ENCODE assay signal across 13 cellular contexts in the genomic region with DNA sequence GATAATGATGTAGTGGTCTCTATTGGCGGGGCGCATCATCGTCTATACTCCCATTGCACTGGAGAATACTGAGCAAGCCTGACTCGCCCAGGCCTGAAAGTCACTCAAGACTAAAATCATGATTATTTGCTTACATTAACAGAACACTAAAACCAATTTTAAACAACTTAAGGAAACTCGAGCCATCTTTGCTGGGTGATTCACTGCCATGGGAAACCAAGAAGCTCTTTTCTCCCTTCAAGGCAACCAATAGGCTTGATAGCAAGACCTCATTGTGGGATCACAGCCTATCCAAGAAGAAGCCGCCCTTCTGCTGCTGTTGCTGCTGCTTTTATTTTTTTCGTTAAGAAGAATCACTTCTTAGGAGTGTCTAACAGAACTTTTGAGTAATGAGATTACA.
DNase-seq lines count a peak whose midpoint lies in the region; ATAC-seq and TF ChIP-seq lines count a peak whose summit lies in the region.
"Had no signal": no experiment of that assay in that cellular context is flagged by ENCODE, and none has a peak within 500 bp of the region (broad histone marks: within the 10 kb centered on the region; RNA-seq: fewer than 3 reads in every experiment).

No MANE protein-coding gene starts in this region.

- DNase-seq in activated T-cell treated with anti-CD3 and anti-CD28 coated beads, Interleukin-2, amount 50 U/mL, for 4 hours, result no peak
- DNase-seq in activated T-cell treated with anti-CD3 and anti-CD28 coated beads for 4 hours (no peak), hepatic stellate cell (ENCODE audit: low spot score) (peak; percentile 59), suprapubic skin (ENCODE audit: low spot score in 2 of 2) (no peak), NCI-H524 (lab: John Stamatoyannopoulos, UW) (no peak), GM13977 (ENCODE audit: low spot score) (no peak)
- no peak for DNase-seq in activated CD4-positive, alpha-beta memory T cell treated with anti-CD3 and anti-CD28 coated beads, Interleukin-2, amount 10 ng/mL, durations not matched to agents 7 days and 5 days
- DNase-seq: NCI-H1694; retina; stimulated activated naive B cell treated with anti-CD40 and anti-IgM and Interleukin-4, amounts not matched to agents 10 μg/mL and 1 μg/mL and 100 μg/mL, for 72 hours had no signal

- H3K27me3 ChIP-seq in suprapubic skin, result no peaks in the 10 kb centered on the region

- no peak for TF ChIP-seq CTCF in suprapubic skin (IDR thresholded peaks at IDR 0.05)
- no peak for TF ChIP-seq CTCF in GM13977 (IDR thresholded peaks at IDR 0.05; ENCODE audit: extremely low read depth, insufficient read depth, missing control alignments)

- CTCF ChIA-PET in activated CD4-positive, alpha-beta memory T cell treated with anti-CD3 and anti-CD28 coated beads, Interleukin-2, amount 10 ng/mL, durations not matched to agents 7 days and 5 days (lab: Charles Lee), result no interaction called here

- peaks cover 54% of the 10 kb centered on the region for H3K36me3 Mint-ChIP-seq in activated T-cell treated with anti-CD3 and anti-CD28 coated beads, Interleukin-2, amount 50 U/mL, for 4 hours (ENCODE audit: insufficient read depth)
- H3K36me3 Mint-ChIP-seq in activated CD4-positive, alpha-beta memory T cell treated with anti-CD3 and anti-CD28 coated beads, Interleukin-2, amount 10 ng/mL, durations not matched to agents 7 days and 5 days (ENCODE audit: low read depth), result peaks cover 33% of the 10 kb centered on the region

- H3K4me1 ChIP-seq in suprapubic skin, result peaks cover 41% of the 10 kb centered on the region

- H3K4me3 ChIP-seq in suprapubic skin, result no peak overlapping the region
- H3K4me3 ChIP-seq: GM12878 had no signal

- ATAC-seq in activated T-cell treated with anti-CD3 and anti-CD28 coated beads, Interleukin-2, amount 50 U/mL, for 4 hours, result peak; percentile 28 to 35
- no peak for ATAC-seq in GM21717 (IDR thresholded peaks at IDR 0.05; ENCODE audit: unreplicated experiment)
- ATAC-seq: GM12878; stimulated activated naive B cell treated with anti-CD40 and anti-IgM and Interleukin-4, amounts not matched to agents 10 μg/mL and 1 μg/mL and 100 μg/mL, for 72 hours had no signal

- peaks cover 92% of the 10 kb centered on the region for H3K4me1 Mint-ChIP-seq in activated T-cell treated with anti-CD3 and anti-CD28 coated beads, Interleukin-2, amount 50 U/mL, for 4 hours (ENCODE audit: low read depth)
- peaks cover 66% of the 10 kb centered on the region for H3K4me1 Mint-ChIP-seq in activated CD4-positive, alpha-beta memory T cell treated with anti-CD3 and anti-CD28 coated beads, Interleukin-2, amount 10 ng/mL, durations not matched to agents 7 days and 5 days

- H3K9me3 Mint-ChIP-seq in activated T-cell treated with anti-CD3 and anti-CD28 coated beads, Interleukin-2, amount 50 U/mL, for 4 hours, result no peaks in the 10 kb centered on the region
- no peaks in the 10 kb centered on the region for H3K9me3 Mint-ChIP-seq in activated CD4-positive, alpha-beta memory T cell treated with anti-CD3 and anti-CD28 coated beads, Interleukin-2, amount 10 ng/mL, durations not matched to agents 7 days and 5 days
- H3K9me3 Mint-ChIP-seq: dendritic cell treated with granulocyte-macrophage colony-stimulating factor and Interleukin-4, amounts not matched to agents 40 ng/mL and 50 ng/mL, for 4 days; stimulated activated naive B cell treated with anti-CD40 and anti-IgM and Interleukin-4, amounts not matched to agents 10 μg/mL and 1 μg/mL and 100 μg/mL, for 72 hours had no signal

- no peaks in the 10 kb centered on the region for H3K9me3 ChIP-seq in suprapubic skin

- WGBS in suprapubic skin, result 74% methylated on average over 7 of the region's 7 CpGs

- H3K27ac ChIP-seq in suprapubic skin, result peak overlapping the region; percentile 23

- peak overlapping the region; percentile 11 for H3K27ac Mint-ChIP-seq in activated CD4-positive, alpha-beta memory T cell treated with anti-CD3 and anti-CD28 coated beads, Interleukin-2, amount 10 ng/mL, durations not matched to agents 7 days and 5 days
- H3K27ac Mint-ChIP-seq: dendritic cell treated with granulocyte-macrophage colony-stimulating factor and Interleukin-4, amounts not matched to agents 40 ng/mL and 50 ng/mL, for 4 days had no signal

- no peaks in the 10 kb centered on the region for H3K27me3 Mint-ChIP-seq in activated T-cell treated with anti-CD3 and anti-CD28 coated beads, Interleukin-2, amount 50 U/mL, for 4 hours (ENCODE audit: low read depth)
- H3K27me3 Mint-ChIP-seq in activated CD4-positive, alpha-beta memory T cell treated with anti-CD3 and anti-CD28 coated beads, Interleukin-2, amount 10 ng/mL, durations not matched to agents 7 days and 5 days, result no peaks in the 10 kb centered on the region
- H3K27me3 Mint-ChIP-seq: dendritic cell treated with granulocyte-macrophage colony-stimulating factor and Interleukin-4, amounts not matched to agents 40 ng/mL and 50 ng/mL, for 4 days; stimulated activated naive B cell treated with anti-CD40 and anti-IgM and Interleukin-4, amounts not matched to agents 10 μg/mL and 1 μg/mL and 100 μg/mL, for 72 hours had no signal

- no peak for TF ChIP-seq POLR2A in suprapubic skin (IDR thresholded peaks at IDR 0.05)

- no peak overlapping the region for H3K4me3 Mint-ChIP-seq in activated T-cell treated with anti-CD3 and anti-CD28 coated beads, Interleukin-2, amount 50 U/mL, for 4 hours
- no peak overlapping the region for H3K4me3 Mint-ChIP-seq in activated CD4-positive, alpha-beta memory T cell treated with anti-CD3 and anti-CD28 coated beads, Interleukin-2, amount 10 ng/mL, durations not matched to agents 7 days and 5 days
- H3K4me3 Mint-ChIP-seq: dendritic cell treated with granulocyte-macrophage colony-stimulating factor and Interleukin-4, amounts not matched to agents 40 ng/mL and 50 ng/mL, for 4 days had no signal

- POLR2A ChIA-PET in activated CD4-positive, alpha-beta memory T cell treated with anti-CD3 and anti-CD28 coated beads, Interleukin-2, amount 10 ng/mL, durations not matched to agents 7 days and 5 days (lab: Charles Lee), result no interaction called here

- TF ChIP-seq EP300 in suprapubic skin (IDR thresholded peaks at IDR 0.05), result no peak

- in situ Hi-C loops in GM13977 (cut with MboI; ENCODE audit: low pct_unique_long_range_greater_than_20kb, low sequenced_read_pairs, unreplicated experiment), result no loop called here

- no peaks in the 10 kb centered on the region for H3K36me3 ChIP-seq in suprapubic skin
